ENCODE assay signal across 1 cellular context in genomic region chr17:67800495-67800928, GRCh38.
TF ChIP-seq lines count a peak whose summit lies in the region.

No MANE protein-coding gene starts in this region.

TF ChIP-seq in HepG2, 621 proteins besides CTCF, POLR2A, EP300 and RAD21 (continued from another document and continues in another):
- TF ChIP-seq ARID5B (CRISPR knock-in tag; IDR thresholded peaks at IDR 0.05) (peak; percentile 26; the same call in 1 of the 2 replicates), ZNF737 (CRISPR knock-in tag; IDR thresholded peaks at IDR 0.05; ENCODE audit: borderline replicate concordance) (no peak), FOXA3 (CRISPR knock-in tag; IDR thresholded peaks at IDR 0.05) (peak; percentile 37; the same call in 1 of the 2 replicates), JUN (CRISPR knock-in tag; IDR thresholded peaks at IDR 0.05) (no peak), STAG1 (CRISPR knock-in tag; IDR thresholded peaks at IDR 0.05) (peak; percentile 88), HINFP (CRISPR knock-in tag; IDR thresholded peaks at IDR 0.05; ENCODE audit: low read depth) (no peak), TBX3 (IDR thresholded peaks at IDR 0.05; ENCODE audit: borderline replicate concordance) (no peak), PPARG (CRISPR knock-in tag; conservative IDR thresholded peaks at IDR 0.05) (0 out of 2 replicates have a peak, but pooled peaks have one; percentile 33), ZNF138 (CRISPR knock-in tag; IDR thresholded peaks at IDR 0.05; ENCODE audit: low read depth) (no peak), BCL6 (CRISPR knock-in tag; IDR thresholded peaks at IDR 0.05) (no peak), ZBTB37 (CRISPR knock-in tag; IDR thresholded peaks at IDR 0.05) (no peak), ZKSCAN8 (CRISPR knock-in tag; IDR thresholded peaks at IDR 0.05; ENCODE audit: borderline replicate concordance) (0 out of 2 replicates have a peak, but pooled peaks have one; percentile 41), CENPX (CRISPR knock-in tag; IDR thresholded peaks at IDR 0.05) (no peak), KAT8 (CRISPR knock-in tag; IDR thresholded peaks at IDR 0.05) (0 out of 2 replicates have a peak, but pooled peaks have one; percentile 24), BORCS8-MEF2B (CRISPR knock-in tag; IDR thresholded peaks at IDR 0.05) (no peak; the same call in 1 of the 2 replicates), BRD4 (CRISPR knock-in tag; IDR thresholded peaks at IDR 0.05) (no peak), ZNF432 (CRISPR knock-in tag; IDR thresholded peaks at IDR 0.05; ENCODE audit: borderline replicate concordance) (no peak), ZSCAN29 (CRISPR knock-in tag; conservative IDR thresholded peaks at IDR 0.05) (no peak), PHF21A (CRISPR knock-in tag; IDR thresholded peaks at IDR 0.05) (no peak), THAP9 (CRISPR knock-in tag; IDR thresholded peaks at IDR 0.05; ENCODE audit: borderline replicate concordance) (no peak; the same call in 1 of the 2 replicates), XRCC5 (optimal IDR thresholded peaks at IDR 0.05; ENCODE audit: low read length) (peak; percentile 80), ARNT (IDR thresholded peaks at IDR 0.05) (no peak), CBFB (CRISPR knock-in tag; IDR thresholded peaks at IDR 0.05) (no peak), ZNF572 (CRISPR knock-in tag; IDR thresholded peaks at IDR 0.05) (no peak), TERF1 (CRISPR knock-in tag; IDR thresholded peaks at IDR 0.05) (no peak), THAP11 (CRISPR knock-in tag; IDR thresholded peaks at IDR 0.05) (no peak), ZNF121 (CRISPR knock-in tag; IDR thresholded peaks at IDR 0.05) (peak; percentile 32; the same call in 1 of the 2 replicates), PHF20 (CRISPR knock-in tag; IDR thresholded peaks at IDR 0.05) (no peak), BCL3 (CRISPR knock-in tag; IDR thresholded peaks at IDR 0.05) (no peak), REPIN1 (CRISPR knock-in tag; IDR thresholded peaks at IDR 0.05; ENCODE audit: borderline replicate concordance, low read depth) (peak; percentile 69; the same call in 1 of the 2 replicates), HMG20B (CRISPR knock-in tag; conservative IDR thresholded peaks at IDR 0.05) (no peak; the same call in 1 of the 2 replicates), ARNTL (CRISPR knock-in tag; IDR thresholded peaks at IDR 0.05) (no peak), PHB2 (IDR thresholded peaks at IDR 0.05; ENCODE audit: partially characterized antibody) (no peak), CHD2 (IDR thresholded peaks at IDR 0.05; ENCODE audit: low read depth, low read length) (no peak), SMARCE1 (IDR thresholded peaks at IDR 0.05; ENCODE audit: borderline replicate concordance) (no peak), IKZF4 (CRISPR knock-in tag; IDR thresholded peaks at IDR 0.05; ENCODE audit: borderline replicate concordance, low read depth, not compliant biosample characterization) (no peak), ZMAT3 (CRISPR knock-in tag; conservative IDR thresholded peaks at IDR 0.05) (no peak), CREB1 (IDR thresholded peaks at IDR 0.05) (no peak), CREB1 (CRISPR knock-in tag; IDR thresholded peaks at IDR 0.05) (no peak), PAXIP1 (CRISPR knock-in tag; conservative IDR thresholded peaks at IDR 0.05) (no peak), ZNF775 (CRISPR knock-in tag; IDR thresholded peaks at IDR 0.05; ENCODE audit: borderline replicate concordance) (no peak), SIN3B (IDR thresholded peaks at IDR 0.05; ENCODE audit: low read length) (0 out of 2 replicates have a peak, but pooled peaks have one; percentile 39), ZZZ3 (CRISPR knock-in tag; IDR thresholded peaks at IDR 0.05; ENCODE audit: borderline replicate concordance) (no peak), CREBL2 (CRISPR knock-in tag; IDR thresholded peaks at IDR 0.05; ENCODE audit: borderline replicate concordance) (no peak), ZNF512B (CRISPR knock-in tag; IDR thresholded peaks at IDR 0.05; ENCODE audit: borderline replicate concordance) (no peak)
